ENCODE assay signal across 23 cellular contexts in the genomic region with DNA sequence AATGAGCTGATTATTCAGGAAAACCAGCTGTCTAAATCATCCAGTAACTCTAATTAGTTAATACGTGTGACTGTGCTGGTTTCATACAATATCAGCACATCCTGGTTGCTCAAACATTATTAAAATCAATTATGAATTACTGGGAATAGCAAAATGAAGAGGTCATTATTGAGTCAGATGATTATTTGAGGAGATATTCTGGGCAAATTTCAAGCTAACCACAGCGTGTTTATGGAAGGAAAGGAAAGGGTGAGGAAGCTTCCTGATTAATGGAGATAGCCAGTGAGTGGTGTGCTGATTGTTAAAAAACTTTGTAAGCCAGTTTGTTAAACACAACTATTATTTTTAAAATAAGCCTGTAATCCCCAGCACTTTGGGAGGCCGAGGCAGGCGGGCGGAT.
"Had no signal": no experiment of that assay in that cellular context is flagged by ENCODE, and none has a peak within 500 bp of the region (broad histone marks: within the 10 kb centered on the region; RNA-seq: fewer than 3 reads in every experiment).

No MANE protein-coding gene starts in this region.

- DNase-seq: activated CD4-positive, alpha-beta T cell treated with anti-CD3 and anti-CD28 coated beads for 1 hour; activated naive CD4-positive, alpha-beta T cell treated with Interleukin-2 at 50 U/mL for 16 hours; activated naive CD8-positive, alpha-beta T cell treated with anti-CD3 and anti-CD28 coated beads, Interleukin-2, amount 10 ng/mL, durations not matched to agents 7 days and 5 days; activated T-cell treated with anti-CD3 and anti-CD28 coated beads, Interleukin-2, amount 50 U/mL, for 4 hours; amygdala; cortex of kidney; erythroblast; gastrocnemius medialis; heart left ventricle; islet precursor cell; left cardiac atrium; naive thymus-derived CD4-positive, alpha-beta T cell; retina; sigmoid colon; spleen; stimulated activated CD4-positive, alpha-beta T cell treated with anti-CD3 and anti-CD28 coated beads, Interleukin-4, amount 100 ng/mL, for 1 hour; stimulated activated naive CD4-positive, alpha-beta T cell; T-helper 1 cell; WERI-Rb-1 had no signal

- H3K9ac ChIP-seq: neural progenitor cell had no signal

- H3K27ac ChIP-seq: cardiac muscle cell, gastrocnemius medialis, heart left ventricle, neural progenitor cell, sigmoid colon, spleen, thoracic aorta, vagina, WERI-Rb-1 had no signal

- ATAC-seq: activated T-cell treated with anti-CD3 and anti-CD28 coated beads, Interleukin-2, amount 50 U/mL, for 4 hours; gastrocnemius medialis; heart left ventricle; naive thymus-derived CD4-positive, alpha-beta T cell had no signal

- H3K9me3 ChIP-seq: gastrocnemius medialis, heart left ventricle, sigmoid colon, spleen, thoracic aorta, vagina had no signal

- H3K4me2 ChIP-seq: neural progenitor cell had no signal

- H3K27me3 ChIP-seq: cardiac muscle cell, gastrocnemius medialis, heart left ventricle, neural progenitor cell, sigmoid colon, spleen, vagina had no signal

- H3K4me1 ChIP-seq: gastrocnemius medialis, heart left ventricle, neural progenitor cell, sigmoid colon, spleen, vagina had no signal

- H3K4me3 ChIP-seq: cardiac muscle cell, gastrocnemius medialis, heart left ventricle, neural progenitor cell, sigmoid colon, spleen, thoracic aorta, vagina had no signal

- H3K36me3 ChIP-seq: cardiac muscle cell, gastrocnemius medialis, heart left ventricle, neural progenitor cell, sigmoid colon, spleen, thoracic aorta, vagina, WERI-Rb-1 had no signal
